9 cellular contexts compared by ENCODE assay signal in genomic region chr1:39272027-39272790, GRCh38.
A peak's percentile ranks its signal among the peaks of the same experiment; 100 is the strongest.
DNase-seq lines count a peak whose midpoint lies in the region; ATAC-seq and TF ChIP-seq lines count a peak whose summit lies in the region.
"Had no signal": no experiment of that assay in that cellular context is flagged by ENCODE, and none has a peak within 500 bp of the region (broad histone marks: within the 10 kb centered on the region; RNA-seq: fewer than 3 reads in every experiment).

No MANE protein-coding gene starts in this region.

- peaks cover 43% of the 10 kb centered on the region for H3K4me1 Mint-ChIP-seq in T-helper 1 cell treated with Interleukin-12 subunit alpha and Interleukin-12 subunit beta and Interleukin-4 antibody, amounts not matched to agents 30 μg/mL and 1 μg/mL, for 36 hours (ENCODE audit: low read depth)

- H3K27me3 ChIP-seq in hepatocyte (no peaks in the 10 kb centered on the region), ascending aorta (no peaks in the 10 kb centered on the region)
- H3K27me3 ChIP-seq: neutrophil had no signal

- DNase-seq in Right ventricle myocardium superior (no peak), cardiac septum (ENCODE audit: low spot score) (no peak), hepatocyte (ENCODE audit: low spot score) (peak; percentile 28), ascending aorta (ENCODE audit: low spot score in 2 of 2) (no peak)
- no peak for DNase-seq in effector CD8-positive, alpha-beta T cell (lab: John Stamatoyannopoulos, UW)

- peaks cover 2% of the 10 kb centered on the region for H4K20me1 ChIP-seq in hepatocyte (ENCODE audit: insufficient read depth, poor library complexity, severe bottlenecking)

- H3K27ac ChIP-seq in hepatocyte (peak overlapping the region; percentile 45), temporal lobe (ENCODE audit: low read depth, low read length) (peak overlapping the region; percentile 77), ascending aorta (peak overlapping the region in 1 of 2 donors; percentile 49)
- H3K27ac ChIP-seq: neutrophil had no signal

- H3K9me3 ChIP-seq in hepatocyte (ENCODE audit: low read depth): no peaks in the 10 kb centered on the region
- no peaks in the 10 kb centered on the region for H3K9me3 ChIP-seq in ascending aorta
- H3K9me3 ChIP-seq: neutrophil had no signal

- peaks cover 63% of the 10 kb centered on the region for H3K79me2 ChIP-seq in hepatocyte

- peaks cover 29% of the 10 kb centered on the region for H3K4me1 ChIP-seq in hepatocyte (ENCODE audit: insufficient read depth)
- H3K4me1 ChIP-seq in ascending aorta: peaks cover 10 to 42% of the 10 kb centered on the region in 2 donors

- TF ChIP-seq CTCF in hepatocyte (IDR thresholded peaks at IDR 0.05; ENCODE audit: poor library complexity): no peak
- TF ChIP-seq CTCF in ascending aorta (IDR thresholded peaks at IDR 0.05): no peak

- H3K36me3 Mint-ChIP-seq in T-helper 1 cell treated with Interleukin-12 subunit alpha and Interleukin-12 subunit beta and Interleukin-4 antibody, amounts not matched to agents 30 μg/mL and 1 μg/mL, for 36 hours (ENCODE audit: low read depth): peaks cover 19% of the 10 kb centered on the region

- ATAC-seq in Right ventricle myocardium superior (ENCODE audit: poor library complexity): peak; percentile 18
- ATAC-seq in HG03159 (IDR thresholded peaks at IDR 0.05; ENCODE audit: unreplicated experiment): peak; percentile 43

- no peaks in the 10 kb centered on the region for H3K36me3 ChIP-seq in hepatocyte (replicated peaks; ENCODE audit: insufficient read depth, low read depth)
- H3K36me3 ChIP-seq in ascending aorta: no peaks in the 10 kb centered on the region
- H3K36me3 ChIP-seq: neutrophil had no signal

- no peak overlapping the region for H3K4me3 ChIP-seq in hepatocyte
- H3K4me3 ChIP-seq in ascending aorta: no peak overlapping the region

- no peaks in the 10 kb centered on the region for H3K9me3 Mint-ChIP-seq in T-helper 1 cell treated with Interleukin-12 subunit alpha and Interleukin-12 subunit beta and Interleukin-4 antibody, amounts not matched to agents 30 μg/mL and 1 μg/mL, for 36 hours

- intact Hi-C loops in Right ventricle myocardium superior (cut with DNase I): no loop called here
- intact Hi-C loops in cardiac septum (cut with DNase I): no loop called here
- intact Hi-C loops in ascending aorta (cut with DNase I): no loop called here

- H3K4me3 Mint-ChIP-seq in T-helper 1 cell treated with Interleukin-12 subunit alpha and Interleukin-12 subunit beta and Interleukin-4 antibody, amounts not matched to agents 30 μg/mL and 1 μg/mL, for 36 hours: no peak overlapping the region

- peak overlapping the region; percentile 72 for H3K4me2 ChIP-seq in hepatocyte

- H3K9me2 ChIP-seq in hepatocyte (replicated peaks; ENCODE audit: insufficient read depth): no peaks in the 10 kb centered on the region

- no peaks in the 10 kb centered on the region for H3K27me3 Mint-ChIP-seq in T-helper 1 cell treated with Interleukin-12 subunit alpha and Interleukin-12 subunit beta and Interleukin-4 antibody, amounts not matched to agents 30 μg/mL and 1 μg/mL, for 36 hours (ENCODE audit: low read depth)

- WGBS in hepatocyte (ENCODE audit: low lambda C conversion rate, missing lambda C conversion rate): 36% methylated on average over 3 of the region's 3 CpGs

- H3K27ac Mint-ChIP-seq in T-helper 1 cell treated with Interleukin-12 subunit alpha and Interleukin-12 subunit beta and Interleukin-4 antibody, amounts not matched to agents 30 μg/mL and 1 μg/mL, for 36 hours: peak overlapping the region; percentile 21

- H2AFZ ChIP-seq in hepatocyte: no peak overlapping the region
